ENCODE assay signal across 9 cellular contexts in the genomic region with DNA sequence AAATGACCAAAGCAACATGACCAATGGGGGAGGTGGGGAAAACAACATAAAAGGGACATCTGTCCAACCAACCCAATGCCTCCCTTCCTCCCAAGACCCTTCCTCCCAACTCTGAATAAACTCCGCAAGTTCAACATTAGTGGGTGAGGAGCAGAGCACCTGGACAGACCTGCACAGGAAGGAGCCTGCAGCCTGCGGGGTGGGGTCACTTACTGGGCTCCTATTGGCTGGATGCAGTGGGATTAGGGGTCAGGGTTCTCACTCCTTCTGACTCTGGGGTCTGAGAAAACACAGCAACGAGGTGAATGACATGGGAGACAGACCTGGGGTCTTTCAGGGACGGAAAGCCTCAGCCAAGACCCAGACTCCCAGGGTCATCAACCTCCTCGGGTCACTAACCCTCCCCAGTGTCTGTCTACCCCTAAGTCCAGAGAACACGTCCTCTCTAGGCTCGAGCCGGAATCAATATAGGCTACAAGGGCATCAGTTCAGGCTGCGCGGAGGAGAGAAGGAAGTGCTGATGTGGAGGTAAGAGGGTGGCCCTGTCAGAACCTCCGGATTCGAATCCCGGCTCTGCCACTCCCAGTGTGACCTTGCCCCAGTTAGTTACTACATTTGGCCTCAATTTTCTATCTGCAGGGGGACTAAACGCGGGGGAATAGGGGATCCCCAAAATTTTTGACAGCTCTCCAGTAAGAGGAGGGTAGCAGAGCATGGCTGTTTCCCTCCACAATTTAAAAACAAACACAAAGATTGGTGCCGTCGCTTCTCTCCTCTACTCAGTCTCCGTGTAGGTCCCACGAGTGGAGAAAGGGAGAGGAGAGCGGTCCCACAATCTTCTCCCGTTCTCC. TPM values are rescaled to one million over a fixed set of nuclear protein-coding genes. Genes with fewer than 3 reads are reported as not detected.
DNase-seq lines count a peak whose midpoint lies in the region; ATAC-seq, FAIRE-seq and TF ChIP-seq lines count a peak whose summit lies in the region.
"Had no signal": no experiment of that assay in that cellular context is flagged by ENCODE, and none has a peak within 500 bp of the region (broad histone marks: within the 10 kb centered on the region; RNA-seq: fewer than 3 reads in every experiment).

No MANE protein-coding gene starts in this region.

- no peak for TF ChIP-seq EP300 in stomach (IDR thresholded peaks at IDR 0.05)

- H3K4me3 ChIP-seq in MG63 (peak overlapping the region; percentile 53), ascending aorta (peak overlapping the region; percentile 67 to 93), kidney (ENCODE audit: low read length in 2 of 2) (peak overlapping the region; percentile 67 to 68), stomach (peak overlapping the region; percentile 83 to 90 (median 86))

- no peak for ATAC-seq in GM21526 (IDR thresholded peaks at IDR 0.05; ENCODE audit: low FRiP score, unreplicated experiment)
- ATAC-seq in HG03469 (IDR thresholded peaks at IDR 0.05; ENCODE audit: unreplicated experiment) = no peak
- ATAC-seq in HG03139 (IDR thresholded peaks at IDR 0.05; ENCODE audit: unreplicated experiment) = no peak

- FAIRE-seq in kidney (lab: Jason Lieb, UNC) (no peak), H54 (lab: Jason Lieb, UNC) (no peak)

- TF ChIP-seq CTCF in ascending aorta (IDR thresholded peaks at IDR 0.05) = no peak
- no peak for TF ChIP-seq CTCF in kidney (IDR thresholded peaks at IDR 0.05; ENCODE audit: borderline replicate concordance, extremely low read depth, insufficient read depth)
- no peak for TF ChIP-seq CTCF in stomach (IDR thresholded peaks at IDR 0.05)

- WGBS in stomach, 5 donors = 11 to 17% (median 13%) methylated on average over 21 of the region's 21 CpGs

- no peaks in the 10 kb centered on the region for H3K36me3 ChIP-seq in MG63
- peaks cover 11 to 24% of the 10 kb centered on the region in 2 donors for H3K36me3 ChIP-seq in ascending aorta
- peaks cover 8 to 10% of the 10 kb centered on the region in 2 donors for H3K36me3 ChIP-seq in kidney (ENCODE audit: control insufficient read depth in 1 of 2, insufficient read depth in 2 of 2, low read length in 2 of 2)
- H3K36me3 ChIP-seq in stomach = peaks cover 25 to 35% (median 32%) of the 10 kb centered on the region in 4 donors

- H3K4me1 ChIP-seq in ascending aorta = peaks cover 6 to 20% of the 10 kb centered on the region in 2 donors
- peaks cover 5 to 8% of the 10 kb centered on the region in 2 donors for H3K4me1 ChIP-seq in kidney (ENCODE audit: control insufficient read depth in 1 of 2, insufficient read depth in 1 of 2, low read depth in 1 of 2, low read length in 2 of 2)
- H3K4me1 ChIP-seq in stomach = peaks cover 12 to 63% (median 39%) of the 10 kb centered on the region in 4 donors

- no peaks in the 10 kb centered on the region for H3K27me3 ChIP-seq in MG63
- H3K27me3 ChIP-seq in ascending aorta = no peaks in the 10 kb centered on the region
- peaks cover 0 to 14% (median 0%) of the 10 kb centered on the region in 3 donors for H3K27me3 ChIP-seq in stomach

- intact Hi-C loops in ascending aorta (cut with DNase I) (no loop called here), kidney (cut with DNase I) (no loop called here), stomach (cut with DNase I; ENCODE audit: low total_unique reads) (no loop called here)

- peak overlapping the region; percentile 27 to 60 for H3K9ac ChIP-seq in kidney (ENCODE audit: low read length in 2 of 2)

- no peaks in the 10 kb centered on the region for H3K9me3 ChIP-seq in MG63
- H3K9me3 ChIP-seq in ascending aorta = no peaks in the 10 kb centered on the region
- no peaks in the 10 kb centered on the region for H3K9me3 ChIP-seq in kidney (ENCODE audit: control insufficient read depth in 1 of 2, low read length in 2 of 2)
- no peaks in the 10 kb centered on the region for H3K9me3 ChIP-seq in stomach

- peak overlapping the region; percentile 84 to 88 for H3K27ac ChIP-seq in ascending aorta
- peak overlapping the region; percentile 43 to 83 for H3K27ac ChIP-seq in kidney (ENCODE audit: low read depth in 2 of 2, low read length in 2 of 2)
- peak overlapping the region; percentile 65 to 91 (median 86) for H3K27ac ChIP-seq in stomach

- no peak for DNase-seq in MG63
- DNase-seq in ascending aorta (ENCODE audit: low spot score in 2 of 2) = no peak
- no peak for DNase-seq in kidney
- DNase-seq in stomach = peak; percentile 35
- no peak for DNase-seq in H54 (ENCODE audit: insufficient read length, low spot score)

- TF ChIP-seq POLR2A in stomach (IDR thresholded peaks at IDR 0.05) (no peak), H54 (IDR thresholded peaks at IDR 0.05; ENCODE audit: low read depth, low read length) (no peak)

RNA-seq across cellular contexts. Expression of a gene that starts 0.8 kb away (rescaled TPM):
- 17.5 and 51.7 TPM in 2 replicates for total RNA-seq in MG63 (2014; rRNA removed; shearing (Covaris generic); ENCODE audit: low replicate concordance)
- 216 TPM for total RNA-seq in ascending aorta
- total RNA-seq in kidney = 86.2 TPM
- polyA plus RNA-seq in kidney (ENCODE audit: insufficient read depth, low read depth, low replicate concordance) = 209 TPM
- 100 to 1,000 TPM in 3 of 5 donors, 10 to 100 TPM in 2; 61.3 to 418 (median 115) TPM for total RNA-seq in stomach
- 100 to 1,000 TPM in 1 of 3 donors, 10 to 100 TPM in 2; 92.1 to 194 (median 99.1) TPM for polyA plus RNA-seq in stomach

RNA-seq across cellular contexts. Expression of a gene that starts 6.0 kb away (rescaled TPM):
- not detected in 2 replicates for total RNA-seq in MG63 (2014; rRNA removed; shearing (Covaris generic); ENCODE audit: low replicate concordance)
- total RNA-seq in ascending aorta = not detected
- not detected for total RNA-seq in kidney
- 1.3 TPM for polyA plus RNA-seq in kidney (ENCODE audit: insufficient read depth, low read depth, low replicate concordance)
- not detected for total RNA-seq in stomach
- polyA plus RNA-seq in stomach = under 1 TPM in 1 of 3 donors, not detected in 2; 0.62 TPM
- total RNA-seq: HT1080 had no signal

RNA-seq across cellular contexts. Expression of a gene that starts 10.6 kb away (rescaled TPM):
- not detected in 2 replicates for total RNA-seq in MG63 (2014; rRNA removed; shearing (Covaris generic); ENCODE audit: low replicate concordance)
- total RNA-seq in ascending aorta (not detected), kidney (not detected), stomach (under 1 TPM in 1 of 5 donors, not detected in 4; 0.18 TPM)
- polyA plus RNA-seq in kidney (ENCODE audit: insufficient read depth, low read depth, low replicate concordance) (not detected), stomach (not detected)
- total RNA-seq: HT1080 had no signal

RNA-seq across cellular contexts. Expression of a gene that starts 18.1 kb away (rescaled TPM):
- total RNA-seq in MG63 (2014; rRNA removed; shearing (Covaris generic); ENCODE audit: low replicate concordance) = not detected in 2 replicates
- total RNA-seq in ascending aorta (not detected), kidney (not detected), stomach (1 to 10 TPM in 1 of 5 donors, not detected in 4; 2.6 TPM)
- polyA plus RNA-seq in kidney (ENCODE audit: insufficient read depth, low read depth, low replicate concordance) (not detected), stomach (under 1 TPM in 1 of 3 donors, not detected in 2; 0.58 TPM)
- total RNA-seq: HT1080 had no signal

RNA-seq across cellular contexts. Expression of a gene that starts 24.9 kb away (rescaled TPM):
- total RNA-seq in MG63 (2014; rRNA removed; shearing (Covaris generic); ENCODE audit: low replicate concordance) = not detected in 2 replicates
- total RNA-seq in ascending aorta (not detected), kidney (not detected), stomach (not detected)
- polyA plus RNA-seq in kidney (ENCODE audit: insufficient read depth, low read depth, low replicate concordance) (not detected), stomach (1 to 10 TPM in 1 of 3 donors, not detected in 2; 3.8 TPM)
